18 cellular contexts compared by ENCODE assay signal in the genomic region with DNA sequence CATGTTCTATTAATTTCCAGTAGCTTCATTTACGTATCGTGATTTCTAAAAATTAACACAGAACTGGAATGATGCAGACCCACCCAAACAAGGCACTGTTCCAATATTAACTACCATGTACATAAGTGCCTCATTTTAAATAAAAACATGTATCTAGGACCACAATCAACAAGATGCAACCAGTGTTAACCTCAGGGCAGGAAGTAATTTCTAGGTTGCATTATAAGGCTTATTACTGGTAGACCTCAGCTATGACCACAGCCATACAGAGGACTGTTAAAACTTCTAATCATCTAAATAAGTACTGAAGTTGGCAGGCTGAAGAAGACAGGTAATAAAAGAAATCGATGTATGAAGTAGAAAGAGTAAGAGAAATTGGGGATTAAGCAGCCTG.
"Had no signal": no experiment of that assay in that cellular context is flagged by ENCODE, and none has a peak within 500 bp of the region (broad histone marks: within the 10 kb centered on the region; RNA-seq: fewer than 3 reads in every experiment).

No MANE protein-coding gene starts in this region.

- DNase-seq: erythroblast; foreskin melanocyte; left colon; mesenchymal stem cell; midbrain; small intestine; stimulated activated CD4-positive, alpha-beta T cell treated with anti-CD3 and anti-CD28 coated beads, Interleukin-12 subunit alpha, Interleukin-12 subunit beta, amount 100 ng/mL, for 4 hours; stimulated activated naive CD8-positive, alpha-beta T cell treated with anti-CD3 and anti-CD28 coated beads, Interleukin-15, Interleukin-2, amounts not matched to agents 100 U/mL and 50 U/mL, for 24 hours; tibial artery; upper lobe of right lung had no signal

- H3K9me3 ChIP-seq: ovary, right atrium auricular region, tibial artery, upper lobe of right lung, vagina had no signal

- H3K27ac ChIP-seq: hepatocyte, right atrium auricular region, tibial artery, upper lobe of right lung, vagina had no signal

- ATAC-seq: left colon; stimulated activated naive CD8-positive, alpha-beta T cell treated with anti-CD3 and anti-CD28 coated beads, Interleukin-15, Interleukin-2, amounts not matched to agents 100 U/mL and 50 U/mL, for 24 hours; upper lobe of right lung had no signal

- H3K4me1 Mint-ChIP-seq: endodermal cell, neural crest cell had no signal

- H3K36me3 ChIP-seq: ovary had no signal

- H3K27me3 Mint-ChIP-seq: dendritic cell treated with granulocyte-macrophage colony-stimulating factor and Interleukin-4, amounts not matched to agents 40 ng/mL and 50 ng/mL, for 4 days had no signal

- H3K9me3 Mint-ChIP-seq: dendritic cell treated with granulocyte-macrophage colony-stimulating factor and Interleukin-4, amounts not matched to agents 40 ng/mL and 50 ng/mL, for 4 days; endodermal cell had no signal

- H3K4me1 ChIP-seq: right atrium auricular region, tibial artery, upper lobe of right lung, vagina had no signal

- H3K4me3 Mint-ChIP-seq: dendritic cell treated with granulocyte-macrophage colony-stimulating factor and Interleukin-4, amounts not matched to agents 40 ng/mL and 50 ng/mL, for 4 days; endodermal cell; neural crest cell had no signal

- H3K27ac Mint-ChIP-seq: dendritic cell treated with granulocyte-macrophage colony-stimulating factor and Interleukin-4, amounts not matched to agents 40 ng/mL and 50 ng/mL, for 4 days; endodermal cell had no signal

- H3K4me3 ChIP-seq: hepatocyte, lung, ovary, right atrium auricular region, tibial artery, upper lobe of right lung, vagina had no signal

- H3K27me3 ChIP-seq: hepatocyte, ovary, right atrium auricular region, tibial artery, upper lobe of right lung, vagina had no signal
